Comparison of ENCODE assay signal across 38 cellular contexts in genomic region chr19:17536957-17537356, GRCh38.
"Had no signal": no experiment of that assay in that cellular context is flagged by ENCODE, and none has a peak within 500 bp of the region (broad histone marks: within the 10 kb centered on the region; RNA-seq: fewer than 3 reads in every experiment).

No MANE protein-coding gene starts in this region.

- H3K36me3 ChIP-seq: brain microvascular endothelial cell, sigmoid colon, uterus had no signal

- H3K9me3 ChIP-seq: psoas muscle, sigmoid colon, uterus had no signal

- FAIRE-seq: astrocyte, kidney, small intestine, TTC549 had no signal

- H3K79me2 ChIP-seq: parathyroid adenoma had no signal

- H3K4me3 ChIP-seq: coronary artery, dorsolateral prefrontal cortex, psoas muscle, sigmoid colon, uterus had no signal

- H3K4me3 Mint-ChIP-seq: activated T-cell treated with anti-CD3 and anti-CD28 coated beads, Interleukin-2, amount 50 U/mL, for 24 hours; mesothelial cell of epicardium; stimulated activated memory B cell treated with anti-CD40 and anti-IgM and Interleukin-4, amounts not matched to agents 10 μg/mL and 1 μg/mL and 100 μg/mL, for 72 hours; type B pancreatic cell had no signal

- H3K9me3 Mint-ChIP-seq: activated T-cell treated with anti-CD3 and anti-CD28 coated beads, Interleukin-2, amount 50 U/mL, for 24 hours; effector memory CD8-positive, alpha-beta T cell; immature natural killer cell; mesothelial cell of epicardium; stimulated activated memory B cell treated with anti-CD40 and anti-IgM and Interleukin-4, amounts not matched to agents 10 μg/mL and 1 μg/mL and 100 μg/mL, for 72 hours; stimulated activated naive CD8-positive, alpha-beta T cell treated with anti-CD3 and anti-CD28 coated beads, Interleukin-15, amount 100 ng/mL, for 72 hours; type B pancreatic cell had no signal

- H3K9ac ChIP-seq: parathyroid adenoma had no signal

- DNase-seq: activated CD4-positive, alpha-beta T cell treated with anti-CD3 and anti-CD28 coated beads for 48 hours; activated CD4-positive, alpha-beta T cell treated with anti-CD3 and anti-CD28 coated beads, Interleukin-2, amount 50 U/mL, for 48 hours; activated CD8-positive, alpha-beta memory T cell treated with anti-CD3 and anti-CD28 coated beads, Interleukin-2, amount 50 U/mL, for 4 hours; activated gamma-delta T cell; activated naive CD4-positive, alpha-beta T cell treated with anti-CD3 and anti-CD28 coated beads, Interleukin-2, amount 50 U/mL, for 16 hours; activated T-cell treated with anti-CD3 and anti-CD28 coated beads, Interleukin-2, amount 50 U/mL, for 24 hours; amniotic stem cell; brain microvascular endothelial cell; dorsolateral prefrontal cortex; effector memory CD8-positive, alpha-beta T cell; erythroblast; foreskin fibroblast; head of caudate nucleus; hippocampal formation; immature natural killer cell; kidney; left colon; mammary epithelial cell; naive thymus-derived CD4-positive, alpha-beta T cell; nucleus accumbens; psoas muscle; sigmoid colon; small intestine; stimulated activated CD4-positive, alpha-beta T cell treated with anti-CD3 and anti-CD28 coated beads, Interleukin-4, amount 100 ng/mL, for 4 hours; stimulated activated CD8-positive, alpha-beta memory T cell treated with anti-CD3 and anti-CD28 coated beads, Interleukin-4, amount 100 ng/mL, for 48 hours; stimulated activated naive CD8-positive, alpha-beta T cell treated with anti-CD3 and anti-CD28 coated beads, Interleukin-15, amount 100 ng/mL, for 72 hours; substantia nigra; T-helper 9 cell; uterus had no signal

- H3K36me3 Mint-ChIP-seq: immature natural killer cell; mesothelial cell of epicardium; naive thymus-derived CD4-positive, alpha-beta T cell; type B pancreatic cell had no signal

- H3K27me3 Mint-ChIP-seq: effector memory CD8-positive, alpha-beta T cell; stimulated activated memory B cell treated with anti-CD40 and anti-IgM and Interleukin-4, amounts not matched to agents 10 μg/mL and 1 μg/mL and 100 μg/mL, for 72 hours had no signal

- H2AFZ ChIP-seq: parathyroid adenoma had no signal

- ATAC-seq: activated CD4-positive, CD25-positive, alpha-beta regulatory T cell treated with anti-CD3 and anti-CD28 coated beads, Interleukin-2, amount 50 U/mL, for 24 hours; effector memory CD8-positive, alpha-beta T cell; left colon; naive thymus-derived CD4-positive, alpha-beta T cell; psoas muscle; stimulated activated memory B cell treated with anti-CD40 and anti-IgM and Interleukin-4, amounts not matched to agents 10 μg/mL and 1 μg/mL and 100 μg/mL, for 72 hours; stimulated activated naive CD8-positive, alpha-beta T cell treated with anti-CD3 and anti-CD28 coated beads, Interleukin-15, amount 100 ng/mL, for 72 hours had no signal

- H3K27ac Mint-ChIP-seq: activated T-cell treated with anti-CD3 and anti-CD28 coated beads, Interleukin-2, amount 50 U/mL, for 24 hours; effector memory CD8-positive, alpha-beta T cell; immature natural killer cell; mesothelial cell of epicardium; stimulated activated naive CD8-positive, alpha-beta T cell treated with anti-CD3 and anti-CD28 coated beads, Interleukin-15, amount 100 ng/mL, for 72 hours; type B pancreatic cell had no signal

- H3K27me3 ChIP-seq: brain microvascular endothelial cell, dorsolateral prefrontal cortex, sigmoid colon, uterus had no signal

- H3K27ac ChIP-seq: brain microvascular endothelial cell, coronary artery, dorsolateral prefrontal cortex, parathyroid adenoma, psoas muscle, sigmoid colon, uterus, VCaP had no signal
